In the genomic region with DNA sequence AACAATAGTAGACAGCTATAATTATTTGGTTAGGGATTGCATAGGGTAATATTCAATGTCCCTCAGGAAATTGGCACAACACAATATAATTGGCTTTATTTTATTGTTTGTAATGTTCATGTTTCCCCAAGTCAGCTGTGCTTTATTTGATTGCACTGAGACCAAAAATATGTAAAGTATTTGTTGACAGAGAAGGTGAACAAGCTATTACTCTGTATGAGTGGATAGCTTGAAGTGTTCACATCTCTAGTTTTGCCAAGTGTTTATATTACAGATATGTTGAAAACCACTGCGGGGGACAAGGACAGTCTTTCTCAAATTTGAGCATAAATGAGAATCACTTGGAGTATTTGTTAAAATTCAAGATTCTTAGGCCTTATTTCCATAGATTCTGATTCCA, we compare ENCODE assay signal across 18 cellular contexts.
DNase-seq lines count a peak whose midpoint lies in the region; ATAC-seq and TF ChIP-seq lines count a peak whose summit lies in the region.
"Had no signal": no experiment of that assay in that cellular context is flagged by ENCODE, and none has a peak within 500 bp of the region (broad histone marks: within the 10 kb centered on the region; RNA-seq: fewer than 3 reads in every experiment).

No MANE protein-coding gene starts in this region.

- DNase-seq in DMS79 (lab: John Stamatoyannopoulos, UW) (peak; percentile 38), NCI-H1105 treated with DMSO at 0.1 percent for 48 hours (lab: John Stamatoyannopoulos, UW) (peak; percentile 66), endothelial cell (ENCODE audit: low spot score) (no peak), cerebellar cortex (ENCODE audit: low spot score) (no peak)
- DNase-seq in stimulated activated CD4-positive, alpha-beta T cell treated with anti-CD3 and anti-CD28 coated beads, Interleukin-4, amount 100 ng/mL, for 4 hours, result no peak
- DNase-seq: DMS53, MV-4-11, NCI-H187, NCI-H2107, NCI-H524 treated with DMSO at 0.1 percent for 48 hours, PC-3, SHP77 had no signal

- peaks cover 4% of the 10 kb centered on the region for H3K27me3 Mint-ChIP-seq in endothelial cell (ENCODE audit: unreplicated experiment)
- H3K27me3 Mint-ChIP-seq: IgD-negative memory B cell had no signal

- no peaks in the 10 kb centered on the region for H3K9me3 Mint-ChIP-seq in endothelial cell (ENCODE audit: unreplicated experiment)
- H3K9me3 Mint-ChIP-seq: IgD-negative memory B cell had no signal

- H3K9me3 ChIP-seq in skeletal muscle tissue (ENCODE audit: control insufficient read depth in 3 of 3, low read length in 3 of 3), result no peaks in the 10 kb centered on the region
- H3K9me3 ChIP-seq: BE2C had no signal

- H3K36me3 Mint-ChIP-seq in endothelial cell (ENCODE audit: low read depth, unreplicated experiment), result peaks cover 6% of the 10 kb centered on the region

- no peak for ATAC-seq in HG03045 (IDR thresholded peaks at IDR 0.05; ENCODE audit: unreplicated experiment)
- ATAC-seq: A549, GM12878, PC-3 had no signal

- no peaks in the 10 kb centered on the region for H3K36me3 ChIP-seq in skeletal muscle tissue (ENCODE audit: control insufficient read depth in 3 of 3, insufficient read depth in 3 of 3, low read length in 3 of 3)
- H3K36me3 ChIP-seq: BE2C had no signal

- H3K27me3 ChIP-seq in skeletal muscle tissue (ENCODE audit: control insufficient read depth in 3 of 3, insufficient read depth in 3 of 3, low read length in 3 of 3), result no peaks in the 10 kb centered on the region
- H3K27me3 ChIP-seq: BE2C had no signal

- no peaks in the 10 kb centered on the region for H3K4me1 ChIP-seq in skeletal muscle tissue (ENCODE audit: control insufficient read depth in 3 of 3, insufficient read depth in 3 of 3, low read length in 3 of 3)
- H3K4me1 ChIP-seq: A549 had no signal

- H3K4me3 ChIP-seq in skeletal muscle tissue (ENCODE audit: low read length in 3 of 3), result no peak overlapping the region
- H3K4me3 ChIP-seq: A549, GM12878 had no signal

- H3K4me1 Mint-ChIP-seq in endothelial cell (ENCODE audit: unreplicated experiment), result peaks cover 24% of the 10 kb centered on the region
- H3K4me1 Mint-ChIP-seq: IgD-negative memory B cell had no signal

- H3K4me3 Mint-ChIP-seq in endothelial cell (ENCODE audit: unreplicated experiment), result no peak overlapping the region
- H3K4me3 Mint-ChIP-seq: IgD-negative memory B cell had no signal

- no peak overlapping the region for H3K9ac ChIP-seq in skeletal muscle tissue (ENCODE audit: low read depth in 1 of 3, low read length in 3 of 3)

- H3K27ac ChIP-seq in skeletal muscle tissue (ENCODE audit: low read depth, low read length), result peak overlapping the region; percentile 33
- H3K27ac ChIP-seq: A549 had no signal

- H3K27ac Mint-ChIP-seq in endothelial cell (ENCODE audit: unreplicated experiment), result peak overlapping the region; percentile 98
- H3K27ac Mint-ChIP-seq: IgD-negative memory B cell had no signal

- no peak for TF ChIP-seq CTCF in endothelial cell (IDR thresholded peaks at IDR 0.05; ENCODE audit: unreplicated experiment)

Comparison
In these comparisons a context has a peak if more than half of its experiments do, and no peak if none do; other contexts are left out.
1. DNase-seq: peak in DMS79 (single experiment) and NCI-H1105 treated with DMSO at 0.1 percent for 48 hours (single experiment); none in endothelial cell (single experiment), stimulated activated CD4-positive, alpha-beta T cell treated with anti-CD3 and anti-CD28 coated beads, Interleukin-4, amount 100 ng/mL, for 4 hours (0 of 2) and cerebellar cortex (single experiment).